ENCODE assay signal across 17 cellular contexts in the genomic region with DNA sequence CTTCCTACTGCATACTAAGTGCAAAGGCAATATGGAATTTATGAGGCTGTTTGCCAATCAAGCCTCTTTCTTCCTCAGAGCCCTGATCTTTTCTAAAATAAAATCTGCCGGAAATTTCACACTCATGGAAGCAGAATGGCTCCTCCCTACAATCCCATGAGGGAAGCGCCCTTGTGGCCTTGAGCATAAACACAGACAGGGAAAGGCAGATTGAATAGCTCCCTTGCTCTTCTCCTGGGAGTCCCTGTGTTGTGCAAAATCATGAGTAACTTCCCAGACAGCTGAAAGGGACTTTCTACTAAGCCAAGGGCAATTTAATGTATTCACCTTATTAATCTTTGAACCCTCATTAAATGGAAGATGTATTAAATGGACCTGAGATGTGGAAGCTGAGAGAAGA.
DNase-seq lines count a peak whose midpoint lies in the region; ATAC-seq and TF ChIP-seq lines count a peak whose summit lies in the region.
"Had no signal": no experiment of that assay in that cellular context is flagged by ENCODE, and none has a peak within 500 bp of the region (broad histone marks: within the 10 kb centered on the region; RNA-seq: fewer than 3 reads in every experiment).

No MANE protein-coding gene starts in this region.

- POLR2A ChIA-PET in SK-N-SH (lab: Yijun Ruan, JAX) = no interaction called here

- WGBS in SK-N-SH (ENCODE audit: low lambda C conversion rate) = 88% methylated on average over 2 of the region's 2 CpGs

- no peak overlapping the region for H3K4me3 ChIP-seq in left ventricle myocardium inferior
- H3K4me3 ChIP-seq in skeletal muscle cell (ENCODE audit: low read depth, low read length) = no peak overlapping the region
- H3K4me3 ChIP-seq in SK-N-SH (ENCODE audit: low read depth in 2 of 2, low read length in 1 of 2) = no peak overlapping the region
- H3K4me3 ChIP-seq in Peyer's patch = no peak overlapping the region
- H3K4me3 ChIP-seq: gastrocnemius medialis, GM12878, SJCRH30, transverse colon had no signal

- no peaks in the 10 kb centered on the region for H3K27me3 ChIP-seq in left ventricle myocardium inferior (ENCODE audit: low read depth)
- H3K27me3 ChIP-seq in SK-N-SH (ENCODE audit: insufficient read depth) = no peaks in the 10 kb centered on the region
- H3K27me3 ChIP-seq in Peyer's patch = no peaks in the 10 kb centered on the region
- H3K27me3 ChIP-seq: gastrocnemius medialis, SJCRH30, transverse colon had no signal

- H3K9ac ChIP-seq in SK-N-SH = no peak overlapping the region

- H3K4me1 ChIP-seq in left ventricle myocardium inferior (peaks cover 41% of the 10 kb centered on the region), SK-N-SH (ENCODE audit: control insufficient read depth in 1 of 2, insufficient read depth in 2 of 2, low read depth in 1 of 2, low read length in 1 of 2) (no peaks in the 10 kb centered on the region), Peyer's patch (peaks cover 0 to 5% (median 0%) of the 10 kb centered on the region in 4 donors)
- H3K4me1 ChIP-seq: SJCRH30 had no signal

- TF ChIP-seq RAD21 in SK-N-SH (IDR thresholded peaks at IDR 0.05; ENCODE audit: low read length) = no peak

- H3K4me2 ChIP-seq in SK-N-SH = no peak overlapping the region

- TF ChIP-seq CTCF in chondrocyte (IDR thresholded peaks at IDR 0.05) = peak; percentile 29
- peak; percentile 30 for TF ChIP-seq CTCF in left ventricle myocardium inferior (IDR thresholded peaks at IDR 0.05; ENCODE audit: borderline replicate concordance)
- no peak for TF ChIP-seq CTCF in SK-N-SH (IDR thresholded peaks at IDR 0.05)
- peak in 1 of 6 experiments; percentile 11 for TF ChIP-seq CTCF in Peyer's patch (IDR thresholded peaks at IDR 0.05)

- H3K27ac Mint-ChIP-seq in chondrocyte (ENCODE audit: unreplicated experiment) = peak overlapping the region; percentile 75
- H3K27ac Mint-ChIP-seq: activated CD4-positive, alpha-beta memory T cell treated with anti-CD3 and anti-CD28 coated beads for 36 hours; CD4-positive, CD25-positive, alpha-beta regulatory T cell; naive thymus-derived CD4-positive, alpha-beta T cell had no signal

- peaks cover 68% of the 10 kb centered on the region for H3K4me1 Mint-ChIP-seq in chondrocyte (ENCODE audit: low read depth)
- H3K4me1 Mint-ChIP-seq: CD4-positive, CD25-positive, alpha-beta regulatory T cell; naive thymus-derived CD4-positive, alpha-beta T cell had no signal

- H3K36me3 Mint-ChIP-seq in chondrocyte (ENCODE audit: low read depth) = no peaks in the 10 kb centered on the region
- H3K36me3 Mint-ChIP-seq: activated CD4-positive, alpha-beta memory T cell treated with anti-CD3 and anti-CD28 coated beads for 36 hours; CD4-positive, CD25-positive, alpha-beta regulatory T cell; naive thymus-derived CD4-positive, alpha-beta T cell had no signal

- no peaks in the 10 kb centered on the region for H3K9me2 ChIP-seq in SK-N-SH

- no peaks in the 10 kb centered on the region for H3K79me2 ChIP-seq in SK-N-SH (ENCODE audit: insufficient read depth)

- no peak overlapping the region for H3K4me3 Mint-ChIP-seq in chondrocyte (ENCODE audit: unreplicated experiment)
- H3K4me3 Mint-ChIP-seq: activated CD4-positive, alpha-beta memory T cell treated with anti-CD3 and anti-CD28 coated beads for 36 hours; CD4-positive, CD25-positive, alpha-beta regulatory T cell; naive thymus-derived CD4-positive, alpha-beta T cell had no signal

- H3K36me3 ChIP-seq in left ventricle myocardium inferior (no peaks in the 10 kb centered on the region), SK-N-SH (replicated peaks in 1 of 2; ENCODE audit: control insufficient read depth in 1 of 2, insufficient read depth in 2 of 2, low read length in 1 of 2) (no peaks in the 10 kb centered on the region), Peyer's patch (no peaks in the 10 kb centered on the region)
- H3K36me3 ChIP-seq: gastrocnemius medialis, SJCRH30, transverse colon had no signal

- TF ChIP-seq EP300 in SK-N-SH (IDR thresholded peaks at IDR 0.05; ENCODE audit: borderline replicate concordance in 1 of 2, low read depth in 1 of 2, low read length in 1 of 2) = no peak

- intact Hi-C loops in left ventricle myocardium inferior (cut with micrococcal nuclease) = no loop called here

- H2AFZ ChIP-seq in SK-N-SH (ENCODE audit: low read depth) = no peak overlapping the region

- no peaks in the 10 kb centered on the region for H3K27me3 Mint-ChIP-seq in chondrocyte (ENCODE audit: low read depth)

- H3F3A ChIP-seq in SK-N-SH (replicated peaks; ENCODE audit: insufficient read depth) = peaks cover 4% of the 10 kb centered on the region

- no peak for ATAC-seq in HG03565 (IDR thresholded peaks at IDR 0.05; ENCODE audit: unreplicated experiment)
- ATAC-seq: GM12878; naive thymus-derived CD4-positive, alpha-beta T cell had no signal

- H3K27ac ChIP-seq in left ventricle myocardium inferior (replicated peaks) (peak overlapping the region; percentile 13), SK-N-SH (ENCODE audit: low read depth in 2 of 2, low read length in 1 of 2) (no peak overlapping the region), Peyer's patch (no peak overlapping the region)
- H3K27ac ChIP-seq: gastrocnemius medialis, SJCRH30, transverse colon had no signal

- TF ChIP-seq POLR2A in Peyer's patch (IDR thresholded peaks at IDR 0.05) = no peak

- H3K9me3 Mint-ChIP-seq in chondrocyte (ENCODE audit: low read depth) = no peaks in the 10 kb centered on the region
- H3K9me3 Mint-ChIP-seq: activated CD4-positive, alpha-beta memory T cell treated with anti-CD3 and anti-CD28 coated beads for 36 hours; CD4-positive, CD25-positive, alpha-beta regulatory T cell; naive thymus-derived CD4-positive, alpha-beta T cell had no signal

- H4K20me1 ChIP-seq in SK-N-SH (ENCODE audit: insufficient read depth) = no peaks in the 10 kb centered on the region

- DNase-seq in HT1080 (ENCODE audit: low read depth) (peak; percentile 24), chondrocyte (ENCODE audit: low spot score) (no peak), left ventricle myocardium inferior (no peak), skeletal muscle cell (ENCODE audit: low read depth) (peak; percentile 88), SK-N-SH (no peak), Peyer's patch (no peak)
- DNase-seq: activated CD4-positive, alpha-beta memory T cell treated with anti-CD3 and anti-CD28 coated beads for 36 hours; CD4-positive, CD25-positive, alpha-beta regulatory T cell; EL; naive thymus-derived CD4-positive, alpha-beta T cell; NCI-H1092; NCI-H2227 treated with DMSO at 0.1 percent for 48 hours; SJCRH30; transverse colon had no signal

- CTCF ChIA-PET in SK-N-SH (lab: Yijun Ruan, JAX) = interaction anchor here (0.6 kb wide), 1 partner anchor 1163 kb away, joined by 3 read pairs; no protein-coding TSS in a partner anchor

- H3K9me3 ChIP-seq in left ventricle myocardium inferior (replicated peaks) (peaks cover 6% of the 10 kb centered on the region), SK-N-SH (no peaks in the 10 kb centered on the region), Peyer's patch (no peaks in the 10 kb centered on the region)
- H3K9me3 ChIP-seq: gastrocnemius medialis, SJCRH30, transverse colon had no signal

TF ChIP-seq in SK-N-SH, 30 proteins besides CTCF, POLR2A, EP300 and RAD21 (continues in another document):
- TF ChIP-seq, protein P1, sequence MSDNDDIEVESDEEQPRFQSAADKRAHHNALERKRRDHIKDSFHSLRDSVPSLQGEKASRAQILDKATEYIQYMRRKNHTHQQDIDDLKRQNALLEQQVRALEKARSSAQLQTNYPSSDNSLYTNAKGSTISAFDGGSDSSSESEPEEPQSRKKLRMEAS (IDR thresholded peaks at IDR 0.05; ENCODE audit: low read depth) = no peak
- TF ChIP-seq, protein P2, sequence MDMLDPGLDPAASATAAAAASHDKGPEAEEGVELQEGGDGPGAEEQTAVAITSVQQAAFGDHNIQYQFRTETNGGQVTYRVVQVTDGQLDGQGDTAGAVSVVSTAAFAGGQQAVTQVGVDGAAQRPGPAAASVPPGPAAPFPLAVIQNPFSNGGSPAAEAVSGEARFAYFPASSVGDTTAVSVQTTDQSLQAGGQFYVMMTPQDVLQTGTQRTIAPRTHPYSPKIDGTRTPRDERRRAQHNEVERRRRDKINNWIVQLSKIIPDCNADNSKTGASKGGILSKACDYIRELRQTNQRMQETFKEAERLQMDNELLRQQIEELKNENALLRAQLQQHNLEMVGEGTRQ (IDR thresholded peaks at IDR 0.05; ENCODE audit: borderline replicate concordance, low read depth, low read length) = no peak
- no peak for TF ChIP-seq RFX5 (IDR thresholded peaks at IDR 0.05; ENCODE audit: low read length)
- no peak for TF ChIP-seq JUND (IDR thresholded peaks at IDR 0.05)
- no peak for TF ChIP-seq SIN3A (IDR thresholded peaks at IDR 0.05; ENCODE audit: borderline replicate concordance, low read depth, low read length)
- TF ChIP-seq MXI1 (IDR thresholded peaks at IDR 0.05; ENCODE audit: low read depth, low read length) = no peak
- TF ChIP-seq, protein P3, sequence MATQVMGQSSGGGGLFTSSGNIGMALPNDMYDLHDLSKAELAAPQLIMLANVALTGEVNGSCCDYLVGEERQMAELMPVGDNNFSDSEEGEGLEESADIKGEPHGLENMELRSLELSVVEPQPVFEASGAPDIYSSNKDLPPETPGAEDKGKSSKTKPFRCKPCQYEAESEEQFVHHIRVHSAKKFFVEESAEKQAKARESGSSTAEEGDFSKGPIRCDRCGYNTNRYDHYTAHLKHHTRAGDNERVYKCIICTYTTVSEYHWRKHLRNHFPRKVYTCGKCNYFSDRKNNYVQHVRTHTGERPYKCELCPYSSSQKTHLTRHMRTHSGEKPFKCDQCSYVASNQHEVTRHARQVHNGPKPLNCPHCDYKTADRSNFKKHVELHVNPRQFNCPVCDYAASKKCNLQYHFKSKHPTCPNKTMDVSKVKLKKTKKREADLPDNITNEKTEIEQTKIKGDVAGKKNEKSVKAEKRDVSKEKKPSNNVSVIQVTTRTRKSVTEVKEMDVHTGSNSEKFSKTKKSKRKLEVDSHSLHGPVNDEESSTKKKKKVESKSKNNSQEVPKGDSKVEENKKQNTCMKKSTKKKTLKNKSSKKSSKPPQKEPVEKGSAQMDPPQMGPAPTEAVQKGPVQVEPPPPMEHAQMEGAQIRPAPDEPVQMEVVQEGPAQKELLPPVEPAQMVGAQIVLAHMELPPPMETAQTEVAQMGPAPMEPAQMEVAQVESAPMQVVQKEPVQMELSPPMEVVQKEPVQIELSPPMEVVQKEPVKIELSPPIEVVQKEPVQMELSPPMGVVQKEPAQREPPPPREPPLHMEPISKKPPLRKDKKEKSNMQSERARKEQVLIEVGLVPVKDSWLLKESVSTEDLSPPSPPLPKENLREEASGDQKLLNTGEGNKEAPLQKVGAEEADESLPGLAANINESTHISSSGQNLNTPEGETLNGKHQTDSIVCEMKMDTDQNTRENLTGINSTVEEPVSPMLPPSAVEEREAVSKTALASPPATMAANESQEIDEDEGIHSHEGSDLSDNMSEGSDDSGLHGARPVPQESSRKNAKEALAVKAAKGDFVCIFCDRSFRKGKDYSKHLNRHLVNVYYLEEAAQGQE (IDR thresholded peaks at IDR 0.05; ENCODE audit: low read depth, low read length) = no peak
- no peak for TF ChIP-seq ELF1 (IDR thresholded peaks at IDR 0.05)
- no peak for TF ChIP-seq YY1 (IDR thresholded peaks at IDR 0.05; ENCODE audit: low read depth)
- no peak for TF ChIP-seq RXRA (IDR thresholded peaks at IDR 0.05; ENCODE audit: borderline replicate concordance, low read depth)
- no peak for TF ChIP-seq SMC3 (IDR thresholded peaks at IDR 0.05; ENCODE audit: low read depth, low read length)

Comparison
In these comparisons a context has a peak if more than half of its experiments do, and no peak if none do; other contexts are left out.
1. DNase-seq: peak in HT1080 (single experiment) and skeletal muscle cell (single experiment); none in chondrocyte (single experiment), left ventricle myocardium inferior (single experiment), SK-N-SH (single experiment) and Peyer's patch (0 of 3).